ENCODE assay signal across 1 cellular context in the genomic region with DNA sequence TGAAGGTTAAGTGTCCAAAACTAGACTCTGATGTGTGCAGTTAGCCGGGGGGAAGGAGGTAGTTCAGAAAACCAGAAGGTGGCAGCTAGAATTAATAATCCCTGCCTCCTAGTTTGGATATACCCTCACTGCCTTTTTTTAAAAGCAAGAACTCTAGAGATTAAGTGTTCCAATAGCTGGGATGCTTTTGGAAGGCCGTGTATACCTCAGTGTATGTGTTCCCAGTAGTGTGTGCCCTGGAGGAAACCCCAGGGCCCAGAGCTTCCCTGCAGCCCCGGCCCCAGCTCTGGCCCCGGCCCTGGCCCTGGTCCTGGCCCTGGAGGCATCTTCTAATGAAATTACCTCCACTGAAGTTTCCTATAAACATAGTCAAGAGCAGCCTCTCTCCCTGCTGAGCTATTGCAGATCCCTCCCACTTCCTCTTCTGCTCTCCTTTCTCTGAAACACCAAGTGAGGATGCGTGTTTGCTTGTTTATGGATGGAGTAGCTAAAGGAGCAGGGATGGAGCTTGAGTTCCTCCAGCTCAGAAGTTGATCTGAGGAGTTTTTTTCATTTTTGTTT.
A peak's percentile ranks its signal among the peaks of the same experiment; 100 is the strongest.
TF ChIP-seq lines count a peak whose summit lies in the region.

No MANE protein-coding gene starts in this region.

TF ChIP-seq in SK-N-SH, 30 proteins besides CTCF, POLR2A, EP300 and RAD21 (continued from another document):
- TF ChIP-seq REST (IDR thresholded peaks at IDR 0.05; ENCODE audit: low read depth, low read length) (peak; percentile 84), SMC3 (IDR thresholded peaks at IDR 0.05; ENCODE audit: low read depth, low read length) (no peak; the same call in 1 of the 2 replicates), MEF2A (IDR thresholded peaks at IDR 0.05; ENCODE audit: borderline replicate concordance, low read depth) (no peak), RCOR1 (IDR thresholded peaks at IDR 0.05; ENCODE audit: low read length) (0 out of 2 replicates have a peak, but pooled peaks have one; percentile 57), NFIC (IDR thresholded peaks at IDR 0.05; ENCODE audit: borderline replicate concordance) (0 out of 2 replicates have a peak, but pooled peaks have one; percentile 27), CHD2 (IDR thresholded peaks at IDR 0.05; ENCODE audit: low read length, partially characterized antibody) (peak; percentile 47)
